In the genomic region with DNA sequence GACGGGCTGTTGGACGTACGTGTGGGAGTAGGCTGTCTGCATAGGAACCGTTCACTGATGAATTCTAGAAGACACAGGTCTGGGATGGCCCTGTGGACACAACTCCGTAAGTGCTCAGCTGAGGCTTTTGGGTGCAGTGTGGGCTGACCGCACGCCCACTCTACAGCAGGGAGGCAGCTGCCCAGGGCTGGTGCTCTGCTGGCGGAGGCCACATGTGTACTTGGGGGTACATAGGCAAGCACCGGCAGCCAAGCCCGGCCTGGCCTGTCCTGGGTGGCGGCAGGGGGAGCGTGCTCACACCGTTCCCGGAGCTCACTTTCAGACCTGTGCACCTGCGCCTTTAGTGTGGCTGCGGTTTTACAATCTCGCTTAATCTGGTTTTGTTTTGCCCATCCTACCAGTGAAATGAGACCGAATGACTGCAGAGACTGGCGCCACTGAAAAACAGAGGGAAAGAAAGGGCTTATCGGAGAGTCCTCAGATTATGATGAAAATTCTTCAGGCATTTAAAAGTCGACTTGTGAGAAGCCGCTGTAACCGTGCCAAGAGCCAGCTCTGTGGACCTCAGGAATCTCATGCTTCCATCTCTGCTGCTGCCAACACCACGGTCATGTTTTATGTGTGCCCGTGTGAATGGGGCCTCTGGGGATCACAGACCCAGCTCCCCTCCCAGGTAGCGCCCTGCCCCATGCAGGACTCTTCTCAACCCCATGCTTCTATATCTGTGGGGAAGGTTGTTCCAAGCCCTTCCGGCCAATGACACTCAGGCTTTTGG, we compare ENCODE assay signal across 1 cellular context.
TF ChIP-seq lines count a peak whose summit lies in the region.

No MANE protein-coding gene starts in this region.

TF ChIP-seq in H1, 55 proteins besides CTCF, POLR2A, EP300 and RAD21:
- TF ChIP-seq GABPA (IDR thresholded peaks at IDR 0.05; ENCODE audit: borderline replicate concordance, insufficient read depth, low read length) (no peak), KDM1A (IDR thresholded peaks at IDR 0.05; ENCODE audit: borderline replicate concordance, low read length) (no peak), BCL11A (IDR thresholded peaks at IDR 0.05; ENCODE audit: low read depth in 2 of 2, low read length in 2 of 2) (no peak), BRCA1 (IDR thresholded peaks at IDR 0.05; ENCODE audit: low read depth, low read length) (no peak), SRF (IDR thresholded peaks at IDR 0.05; ENCODE audit: low read depth, low read length) (no peak), TEAD4 (IDR thresholded peaks at IDR 0.05; ENCODE audit: low read depth, low read length) (no peak), POLR2AphosphoS5 (IDR thresholded peaks at IDR 0.05; ENCODE audit: low read depth, low read length) (no peak), JUN (IDR thresholded peaks at IDR 0.05; ENCODE audit: low read depth, low read length) (no peak), ATF3 (IDR thresholded peaks at IDR 0.05; ENCODE audit: insufficient read depth, low read depth, low read length) (no peak), CBX5 (IDR thresholded peaks at IDR 0.05; ENCODE audit: low read depth, low read length) (no peak), SIN3A (conservative IDR thresholded peaks at IDR 0.05 in 1 of 2, IDR thresholded peaks at IDR 0.05 in 1 of 2; ENCODE audit: low read depth in 1 of 2, low read length in 2 of 2) (no peak), NANOG (IDR thresholded peaks at IDR 0.05; ENCODE audit: insufficient read depth, low read depth, low read length, poor library complexity, severe bottlenecking) (no peak), USF2 (IDR thresholded peaks at IDR 0.05; ENCODE audit: low read length) (no peak), ZNF274 (IDR thresholded peaks at IDR 0.05; ENCODE audit: borderline replicate concordance, extremely low read depth, low read length) (no peak), JUND (IDR thresholded peaks at IDR 0.05; ENCODE audit: low read length) (no peak), PHF8 (conservative IDR thresholded peaks at IDR 0.05; ENCODE audit: low read depth, low read length) (no peak), EGR1 (IDR thresholded peaks at IDR 0.05; ENCODE audit: borderline replicate concordance, low read depth, low read length) (no peak)
- TF ChIP-seq, protein P1, sequence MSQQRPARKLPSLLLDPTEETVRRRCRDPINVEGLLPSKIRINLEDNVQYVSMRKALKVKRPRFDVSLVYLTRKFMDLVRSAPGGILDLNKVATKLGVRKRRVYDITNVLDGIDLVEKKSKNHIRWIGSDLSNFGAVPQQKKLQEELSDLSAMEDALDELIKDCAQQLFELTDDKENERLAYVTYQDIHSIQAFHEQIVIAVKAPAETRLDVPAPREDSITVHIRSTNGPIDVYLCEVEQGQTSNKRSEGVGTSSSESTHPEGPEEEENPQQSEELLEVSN (IDR thresholded peaks at IDR 0.05), result no peak
TF ChIP-seq in H1: peak in this region for 0.
